Comparison of ENCODE assay signal across 25 cellular contexts in the genomic region with DNA sequence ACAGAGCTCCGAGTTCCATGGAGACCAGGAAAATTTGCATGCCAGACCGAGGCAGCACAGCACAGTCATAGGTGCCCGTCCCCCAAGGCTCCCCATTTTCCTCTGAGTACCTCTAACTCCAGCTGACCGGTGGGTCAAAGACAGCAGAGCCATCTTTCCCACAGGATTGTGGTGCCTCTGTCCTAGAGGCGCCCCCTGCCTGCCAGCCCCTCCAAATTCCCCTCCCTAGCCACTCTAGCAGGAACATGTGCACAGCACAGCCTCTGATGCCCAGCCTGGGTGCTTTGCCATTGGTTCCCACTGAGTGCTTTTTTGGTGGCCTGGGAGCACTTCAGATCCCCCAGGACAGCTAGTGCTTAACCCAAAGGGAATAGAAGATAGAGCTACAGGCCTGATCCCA.
"Had no signal": no experiment of that assay in that cellular context is flagged by ENCODE, and none has a peak within 500 bp of the region (broad histone marks: within the 10 kb centered on the region; RNA-seq: fewer than 3 reads in every experiment).

No MANE protein-coding gene starts in this region.

- H3K9me3 ChIP-seq: left lung, prostate gland, right atrium auricular region, suprapubic skin, transverse colon, upper lobe of right lung, uterus had no signal

- H3K4me1 Mint-ChIP-seq: naive thymus-derived CD4-positive, alpha-beta T cell; nephron; stimulated activated naive CD8-positive, alpha-beta T cell treated with anti-CD3 and anti-CD28 coated beads, Interleukin-15, amount 100 ng/mL, for 72 hours had no signal

- H3K9me3 Mint-ChIP-seq: nephron had no signal

- H3K36me3 Mint-ChIP-seq: naive thymus-derived CD4-positive, alpha-beta T cell had no signal

- DNase-seq: dermis blood vessel endothelial cell; effector memory CD4-positive, alpha-beta T cell; hypothalamus; left cardiac atrium; left lung; mesenchymal stem cell; midbrain; naive thymus-derived CD4-positive, alpha-beta T cell; nucleus accumbens; stimulated activated CD4-positive, alpha-beta T cell treated with anti-CD3 and anti-CD28 coated beads, Interleukin-12 subunit alpha, Interleukin-12 subunit beta, amount 100 ng/mL, for 4 hours; stimulated activated CD4-positive, alpha-beta T cell treated with anti-CD3 and anti-CD28 coated beads, Interleukin-1b, Interleukin-23, amount 100 ng/mL, for 48 hours; stimulated activated CD4-positive, alpha-beta T cell treated with anti-CD3 and anti-CD28 coated beads, Interleukin-4, amount 100 ng/mL, for 1 hour; stimulated activated CD8-positive, alpha-beta memory T cell treated with anti-CD3 and anti-CD28 coated beads, Interleukin-4, amount 100 ng/mL, for 48 hours; stimulated activated naive CD4-positive, alpha-beta T cell; stimulated activated naive CD8-positive, alpha-beta T cell treated with anti-CD3 and anti-CD28 coated beads, Interleukin-15, amount 100 ng/mL, for 72 hours; transverse colon; upper lobe of right lung; uterus had no signal

- ATAC-seq: left cardiac atrium; left lung; naive thymus-derived CD4-positive, alpha-beta T cell; sciatic nerve; stimulated activated naive CD8-positive, alpha-beta T cell treated with anti-CD3 and anti-CD28 coated beads, Interleukin-15, amount 100 ng/mL, for 72 hours; upper lobe of right lung had no signal

- H3K4me2 ChIP-seq: smooth muscle cell had no signal

- H3K27me3 Mint-ChIP-seq: naive thymus-derived CD4-positive, alpha-beta T cell; stimulated activated naive CD8-positive, alpha-beta T cell treated with anti-CD3 and anti-CD28 coated beads, Interleukin-15, amount 100 ng/mL, for 72 hours had no signal

- H3K4me3 Mint-ChIP-seq: naive thymus-derived CD4-positive, alpha-beta T cell; nephron; stimulated activated naive CD8-positive, alpha-beta T cell treated with anti-CD3 and anti-CD28 coated beads, Interleukin-15, amount 100 ng/mL, for 72 hours had no signal

- H3K27ac Mint-ChIP-seq: naive thymus-derived CD4-positive, alpha-beta T cell; nephron; stimulated activated naive CD8-positive, alpha-beta T cell treated with anti-CD3 and anti-CD28 coated beads, Interleukin-15, amount 100 ng/mL, for 72 hours had no signal

- H3K4me1 ChIP-seq: left lung, prostate gland, right atrium auricular region, suprapubic skin, transverse colon, upper lobe of right lung, uterus had no signal

- H3K27ac ChIP-seq: coronary artery, left lung, prostate gland, right atrium auricular region, suprapubic skin, transverse colon, upper lobe of right lung, uterus had no signal

- H3K4me3 ChIP-seq: coronary artery, left lung, prostate gland, right atrium auricular region, smooth muscle cell, suprapubic skin, transverse colon, upper lobe of right lung, uterus had no signal

- H3K36me3 ChIP-seq: left lung, prostate gland, right atrium auricular region, suprapubic skin, transverse colon, upper lobe of right lung, uterus had no signal

- H3K27me3 ChIP-seq: left lung, right atrium auricular region, suprapubic skin, transverse colon, upper lobe of right lung, uterus had no signal
